ENCODE assay signal across 15 cellular contexts in the genomic region with DNA sequence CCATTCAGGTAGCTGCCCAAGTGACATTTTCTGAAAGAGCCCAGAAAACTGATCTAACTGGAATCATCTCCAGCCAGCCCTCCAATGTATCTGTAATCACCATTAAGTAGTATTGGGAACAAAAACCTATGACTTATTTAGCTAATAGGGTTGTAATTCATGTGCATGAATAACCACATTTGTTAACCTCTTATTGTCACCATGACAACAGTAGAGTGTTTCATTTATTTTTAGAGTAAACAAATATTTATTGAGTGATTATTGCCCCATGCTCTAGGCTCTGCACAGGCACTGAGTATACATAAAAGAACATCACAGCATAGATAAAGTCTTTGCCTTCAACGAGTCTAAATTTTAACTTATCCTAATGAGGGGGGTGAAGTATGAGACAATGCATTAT.
"Had no signal": no experiment of that assay in that cellular context is flagged by ENCODE, and none has a peak within 500 bp of the region (broad histone marks: within the 10 kb centered on the region; RNA-seq: fewer than 3 reads in every experiment).

No MANE protein-coding gene starts in this region.

- H3K27ac ChIP-seq: lower lobe of right lung, neural progenitor cell, ovary, upper lobe of left lung had no signal

- DNase-seq: activated effector memory CD4-positive, alpha-beta T cell treated with Interleukin-2 at 50 U/mL for 16 hours; activated T-cell treated with anti-CD3 and anti-CD28 coated beads, Interleukin-2, amount 50 U/mL, for 1 hour; amygdala; cerebellar nuclear complex; erythroblast; hypothalamus; lower lobe of right lung; midbrain; ovary; retina; stimulated activated CD4-positive, alpha-beta T cell treated with anti-CD3 and anti-CD28 coated beads, Interleukin-4, amount 100 ng/mL, for 1 hour; stimulated activated CD8-positive, alpha-beta memory T cell treated with anti-CD3 and anti-CD28 coated beads, Interleukin-4, amount 100 ng/mL, for 48 hours; upper lobe of left lung had no signal

- FAIRE-seq: TTC549 had no signal
